Comparison of ENCODE assay signal across 13 cellular contexts in genomic region chr7:106420741-106421140, GRCh38.
DNase-seq lines count a peak whose midpoint lies in the region; ATAC-seq and TF ChIP-seq lines count a peak whose summit lies in the region.
"Had no signal": no experiment of that assay in that cellular context is flagged by ENCODE, and none has a peak within 500 bp of the region (broad histone marks: within the 10 kb centered on the region; RNA-seq: fewer than 3 reads in every experiment).

No MANE protein-coding gene starts in this region.

- intact Hi-C loops in heart left ventricle (cut with DNase I) (loop anchor here in 2 of 10 donors (1.0 to 5.0 kb wide), 2 partner anchors 133 to 135 kb away; no protein-coding TSS in a partner anchor), Right ventricle myocardium inferior (cut with DNase I) (loop anchor here (5.0 kb wide), 1 partner anchor 133 kb away; no protein-coding TSS in a partner anchor), adrenal gland (cut with DNase I) (loop anchor here in 1 of 2 donors (10.0 kb wide), 1 partner anchor 136 kb away; the partner anchor contains the start of gene NAMPT)
- intact Hi-C loops in activated T-helper 2 cell treated with anti-CD3 and anti-CD28 coated beads, Interferon-gamma antibody, Interleukin-2, Interleukin-4, amounts not matched to agents 10 μg/mL and 5 μg/mL and 100 μg/mL, durations not matched to agents 14 hours and 24 hours and 36 hours (cut with micrococcal nuclease) = loop anchor here (5.0 kb wide), 1 partner anchor 352 kb away; no protein-coding TSS in a partner anchor

- H3K9me3 ChIP-seq in heart left ventricle = peaks cover 0 to 14% (median 10%) of the 10 kb centered on the region in 12 donors
- peaks cover 0 to 3% (median 0%) of the 10 kb centered on the region in 3 donors for H3K9me3 ChIP-seq in adrenal gland (replicated peaks in 1 of 3)
- H3K9me3 ChIP-seq in upper lobe of left lung = peaks cover 0 to 6% (median 4%) of the 10 kb centered on the region in 4 donors
- H3K9me3 ChIP-seq: MG63 had no signal

- WGBS in heart left ventricle, 4 donors = 45 to 54% (median 53%) methylated on average over 5 of the region's 5 CpGs
- 55 to 71% (median 68%) methylated on average over 5 of the region's 5 CpGs for WGBS in adrenal gland, 4 donors
- 55 to 69% methylated on average over 5 of the region's 5 CpGs for WGBS in upper lobe of left lung, 2 donors

- H3K36me3 ChIP-seq in heart left ventricle (no peaks in the 10 kb centered on the region), adrenal gland (replicated peaks in 1 of 2) (no peaks in the 10 kb centered on the region), upper lobe of left lung (no peaks in the 10 kb centered on the region)
- H3K36me3 ChIP-seq: MG63 had no signal

- H3K4me3 ChIP-seq in heart left ventricle (no peak overlapping the region), adrenal gland (no peak overlapping the region), upper lobe of left lung (no peak overlapping the region)
- H3K4me3 ChIP-seq: MG63 had no signal

- no peak for DNase-seq in heart left ventricle
- DNase-seq in Right ventricle myocardium inferior (ENCODE audit: missing footprints) = no peak
- no peak for DNase-seq in adrenal gland
- DNase-seq in mesothelial cell of epicardium (ENCODE audit: low spot score in 2 of 2, unreplicated experiment in 2 of 2) = no peak
- no peak for DNase-seq in upper lobe of left lung
- no peak for DNase-seq in stimulated activated CD4-positive, alpha-beta T cell treated with anti-CD3 and anti-CD28 coated beads, Interleukin-4, amount 100 ng/mL, for 4 hours
- DNase-seq in activated T-helper 2 cell treated with anti-CD3 and anti-CD28 coated beads, Interferon-gamma antibody, Interleukin-2, Interleukin-4, amounts not matched to agents 10 μg/mL and 5 μg/mL and 100 μg/mL, durations not matched to agents 14 hours and 24 hours and 36 hours (ENCODE audit: low spot score) = no peak
- no peak for DNase-seq in NCI-H1436 (lab: John Stamatoyannopoulos, UW)
- DNase-seq: activated CD4-positive, CD25-positive, alpha-beta regulatory T cell; activated gamma-delta T cell had no signal

- TF ChIP-seq EP300 in upper lobe of left lung (IDR thresholded peaks at IDR 0.05) = no peak

- H3K4me1 ChIP-seq in heart left ventricle (peaks cover 0 to 78% (median 21%) of the 10 kb centered on the region in 12 donors), adrenal gland (replicated peaks in 1 of 2) (peaks cover 23 to 56% of the 10 kb centered on the region in 2 donors), upper lobe of left lung (peaks cover 62 to 76% (median 71%) of the 10 kb centered on the region in 4 donors)

- H3K4me3 Mint-ChIP-seq in mesothelial cell of epicardium = no peak overlapping the region
- H3K4me3 Mint-ChIP-seq in activated T-helper 2 cell treated with anti-CD3 and anti-CD28 coated beads, Interferon-gamma antibody, Interleukin-2, Interleukin-4, amounts not matched to agents 10 μg/mL and 5 μg/mL and 100 μg/mL, durations not matched to agents 14 hours and 24 hours and 36 hours (ENCODE audit: low read depth) = no peak overlapping the region

- TF ChIP-seq CTCF in heart left ventricle (IDR thresholded peaks at IDR 0.05) (no peak), adrenal gland (IDR thresholded peaks at IDR 0.05) (no peak), mesothelial cell of epicardium (IDR thresholded peaks at IDR 0.05; ENCODE audit: unreplicated experiment) (no peak), upper lobe of left lung (IDR thresholded peaks at IDR 0.05) (no peak)

- H3K27me3 ChIP-seq in heart left ventricle (no peaks in the 10 kb centered on the region), adrenal gland (no peaks in the 10 kb centered on the region), upper lobe of left lung (no peaks in the 10 kb centered on the region)
- H3K27me3 ChIP-seq: MG63 had no signal

- no peak for TF ChIP-seq POLR2A in heart left ventricle (IDR thresholded peaks at IDR 0.05)
- TF ChIP-seq POLR2A in adrenal gland (IDR thresholded peaks at IDR 0.05) = no peak
- no peak for TF ChIP-seq POLR2A in upper lobe of left lung (IDR thresholded peaks at IDR 0.05)

- H3K4me1 Mint-ChIP-seq in mesothelial cell of epicardium = peaks cover 28% of the 10 kb centered on the region
- H3K4me1 Mint-ChIP-seq in activated T-helper 2 cell treated with anti-CD3 and anti-CD28 coated beads, Interferon-gamma antibody, Interleukin-2, Interleukin-4, amounts not matched to agents 10 μg/mL and 5 μg/mL and 100 μg/mL, durations not matched to agents 14 hours and 24 hours and 36 hours (ENCODE audit: low read depth) = peaks cover 75% of the 10 kb centered on the region

- peak overlapping the region; percentile 71 for H3K27ac Mint-ChIP-seq in mesothelial cell of epicardium
- H3K27ac Mint-ChIP-seq in activated T-helper 2 cell treated with anti-CD3 and anti-CD28 coated beads, Interferon-gamma antibody, Interleukin-2, Interleukin-4, amounts not matched to agents 10 μg/mL and 5 μg/mL and 100 μg/mL, durations not matched to agents 14 hours and 24 hours and 36 hours = no peak overlapping the region
- H3K27ac Mint-ChIP-seq: progenitor cell of endocrine pancreas had no signal

- H3K36me3 Mint-ChIP-seq in mesothelial cell of epicardium = peaks cover 6% of the 10 kb centered on the region
- peaks cover 13% of the 10 kb centered on the region for H3K36me3 Mint-ChIP-seq in activated T-helper 2 cell treated with anti-CD3 and anti-CD28 coated beads, Interferon-gamma antibody, Interleukin-2, Interleukin-4, amounts not matched to agents 10 μg/mL and 5 μg/mL and 100 μg/mL, durations not matched to agents 14 hours and 24 hours and 36 hours (ENCODE audit: low read depth)

- ATAC-seq in heart left ventricle = no peak
- ATAC-seq in Right ventricle myocardium inferior = no peak
- ATAC-seq in upper lobe of left lung (ENCODE audit: low FRiP score in 2 of 2) = no peak
- ATAC-seq: left colon had no signal

- H3K9me3 Mint-ChIP-seq in mesothelial cell of epicardium = peaks cover 9% of the 10 kb centered on the region
- H3K9me3 Mint-ChIP-seq in activated T-helper 2 cell treated with anti-CD3 and anti-CD28 coated beads, Interferon-gamma antibody, Interleukin-2, Interleukin-4, amounts not matched to agents 10 μg/mL and 5 μg/mL and 100 μg/mL, durations not matched to agents 14 hours and 24 hours and 36 hours = peaks cover 18% of the 10 kb centered on the region

- H3K27me3 Mint-ChIP-seq in mesothelial cell of epicardium (ENCODE audit: low read depth) = no peaks in the 10 kb centered on the region
- no peaks in the 10 kb centered on the region for H3K27me3 Mint-ChIP-seq in activated T-helper 2 cell treated with anti-CD3 and anti-CD28 coated beads, Interferon-gamma antibody, Interleukin-2, Interleukin-4, amounts not matched to agents 10 μg/mL and 5 μg/mL and 100 μg/mL, durations not matched to agents 14 hours and 24 hours and 36 hours (ENCODE audit: low read depth)
- H3K27me3 Mint-ChIP-seq: progenitor cell of endocrine pancreas had no signal

- peak overlapping the region in 10 of 12 donors; percentile 30 to 92 (median 65) for H3K27ac ChIP-seq in heart left ventricle
- H3K27ac ChIP-seq in adrenal gland = peak overlapping the region; percentile 42 to 80 (median 70)
- peak overlapping the region; percentile 83 to 93 (median 87) for H3K27ac ChIP-seq in upper lobe of left lung
